In the genomic region with DNA sequence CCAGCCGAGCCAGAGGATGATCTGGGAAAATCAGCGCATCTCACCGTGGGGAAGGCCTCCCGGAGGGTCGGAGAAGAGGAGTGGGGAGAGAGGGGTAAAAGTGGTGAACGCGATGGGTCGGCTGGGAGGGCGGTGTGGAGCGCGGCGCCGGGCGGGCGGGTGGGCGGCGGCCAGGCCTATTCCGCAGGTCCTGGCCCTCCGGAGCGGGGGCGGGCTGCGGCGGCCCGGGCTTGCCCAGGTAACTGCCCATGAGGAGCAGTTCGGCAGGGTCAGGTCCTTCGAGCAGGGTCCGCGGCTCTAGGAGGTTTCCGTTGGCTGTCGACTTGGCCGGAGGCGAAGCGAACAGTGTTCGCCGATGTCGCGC, we compare ENCODE assay signal across 9 cellular contexts. TPM values are rescaled to one million over a fixed set of nuclear protein-coding genes. Genes with fewer than 3 reads are reported as not detected.
DNase-seq lines count a peak whose midpoint lies in the region; ATAC-seq, FAIRE-seq and TF ChIP-seq lines count a peak whose summit lies in the region.
"Not testable (repeated sequence)": the region's sequence is repeated elsewhere in the genome, so short reads cannot be mapped to it uniquely, and the experiment has no call there.
"Had no signal": no experiment of that assay in that cellular context is flagged by ENCODE, and none has a peak within 500 bp of the region (broad histone marks: within the 10 kb centered on the region; RNA-seq: fewer than 3 reads in every experiment).

No MANE protein-coding gene starts in this region.

- H3K36me3 Mint-ChIP-seq in CD4-positive, alpha-beta memory T cell = peaks cover 25 to 33% of the 10 kb centered on the region in 2 donors
- peaks cover 32% of the 10 kb centered on the region for H3K36me3 Mint-ChIP-seq in stimulated activated naive CD8-positive, alpha-beta T cell treated with anti-CD3 and anti-CD28 coated beads, Interleukin-15, Interleukin-2, amounts not matched to agents 100 ng/mL and 50 ng/mL, for 24 hours (ENCODE audit: low read depth)

- not testable (repeated sequence) for H3K9me2 ChIP-seq in SU-DHL-6 (replicated peaks; ENCODE audit: insufficient read depth, low read length)

- H3K4me3 Mint-ChIP-seq in CD4-positive, alpha-beta memory T cell = peak overlapping the region; percentile 84 to 93 (median 88)
- peak overlapping the region; percentile 85 for H3K4me3 Mint-ChIP-seq in stimulated activated naive CD8-positive, alpha-beta T cell treated with anti-CD3 and anti-CD28 coated beads, Interleukin-15, Interleukin-2, amounts not matched to agents 100 ng/mL and 50 ng/mL, for 24 hours

- not testable (repeated sequence) for H3K9me3 Mint-ChIP-seq in CD4-positive, alpha-beta memory T cell; stimulated activated naive CD8-positive, alpha-beta T cell treated with anti-CD3 and anti-CD28 coated beads, Interleukin-15, Interleukin-2, amounts not matched to agents 100 ng/mL and 50 ng/mL, for 24 hours

- peaks cover 12% of the 10 kb centered on the region for H3K4me1 ChIP-seq in CD4-positive, alpha-beta memory T cell (ENCODE audit: insufficient read depth, low read length)
- H3K4me1 ChIP-seq in GM12878 (ENCODE audit: control insufficient read depth, insufficient read depth, low read length); mucosa of rectum (ENCODE audit: control insufficient read depth in 2 of 2, insufficient read depth in 2 of 2, low read length in 2 of 2): not testable (repeated sequence)
- H3K4me1 ChIP-seq in gastroesophageal sphincter = peaks cover 0 to 15% (median 0%) of the 10 kb centered on the region in 3 donors

- in situ Hi-C loops in GM12878 (cut with MboI) = not testable (repeated sequence)

- CTCF ChIA-PET in CD4-positive, alpha-beta memory T cell (lab: Charles Lee; ENCODE audit: partially characterized antibody); GM12878 (lab: Yijun Ruan, JAX): not testable (repeated sequence)

- DNase-seq in CD4-positive, alpha-beta memory T cell = peak in 1 of 5 donors; percentile 12
- not testable (repeated sequence) for DNase-seq in GM12878 (ENCODE audit: low read depth, low spot score)

- not testable (repeated sequence) for TF ChIP-seq CTCF in SU-DHL-6 (IDR thresholded peaks at IDR 0.05; ENCODE audit: insufficient read depth, low read length, poor library complexity, severe bottlenecking); GM12878 (IDR thresholded peaks at IDR 0.05 in 2 of 3, conservative IDR thresholded peaks at IDR 0.05 in 1 of 3; ENCODE audit: control insufficient read depth in 2 of 3, extremely low read depth in 1 of 3, insufficient read depth in 1 of 3, low read depth in 3 of 3, low read length in 3 of 3); gastroesophageal sphincter (IDR thresholded peaks at IDR 0.05)

- not testable (repeated sequence) for H3K27me3 ChIP-seq in CD4-positive, alpha-beta memory T cell (ENCODE audit: insufficient read depth, low read length); SU-DHL-6 (ENCODE audit: low read length); GM12878 (replicated peaks in 1 of 2; ENCODE audit: control insufficient read depth in 2 of 2, insufficient read depth in 2 of 2, low read length in 1 of 2); gastroesophageal sphincter; mucosa of rectum (ENCODE audit: control insufficient read depth in 2 of 2, insufficient read depth in 2 of 2, low read length in 2 of 2)

- H3K4me3 ChIP-seq in CD4-positive, alpha-beta memory T cell (ENCODE audit: low read length in 2 of 2) = not testable (repeated sequence)
- H3K4me3 ChIP-seq in SU-DHL-6 (ENCODE audit: insufficient read depth, low read length, poor library complexity, severe bottlenecking) (peak overlapping the region; percentile 44), GM12878 (peak overlapping the region; percentile 41; the same call in 1 of the 2 replicates), gastroesophageal sphincter (peak overlapping the region; percentile 57 to 86), mucosa of rectum (ENCODE audit: low read length in 2 of 2) (peak overlapping the region; percentile 39 to 65)

- WGBS in GM12878 (ENCODE audit: insufficient coverage, insufficient replicate concordance, low lambda C conversion rate, missing lambda C conversion rate) = 0% methylated on average over 5 of the region's 37 CpGs
- WGBS in gastroesophageal sphincter (ENCODE audit: low coverage in 1 of 2), 2 donors = 0% methylated on average over 4 of the region's 37 CpGs; no CpG with 5 or more reads in 1 of the 2 donors

- peak overlapping the region; percentile 9 for H3K27ac ChIP-seq in CD4-positive, alpha-beta memory T cell (ENCODE audit: low read depth, low read length)
- H3K27ac ChIP-seq in SU-DHL-6 (ENCODE audit: low read depth, low read length); GM12878 (ENCODE audit: control insufficient read depth, insufficient read depth); mucosa of rectum (ENCODE audit: low read depth in 2 of 2, low read length in 2 of 2): not testable (repeated sequence)
- peak overlapping the region; percentile 80 to 88 (median 86) for H3K27ac ChIP-seq in gastroesophageal sphincter

- H4K20me1 ChIP-seq in SU-DHL-6 (ENCODE audit: low read depth, low read length); GM12878 (ENCODE audit: control insufficient read depth, insufficient read depth): not testable (repeated sequence)

- POLR2A ChIA-PET in CD4-positive, alpha-beta memory T cell (lab: Charles Lee; ENCODE audit: partially characterized antibody); GM12878 (lab: Charles Lee): not testable (repeated sequence)

- H3F3A ChIP-seq in SU-DHL-6 (ENCODE audit: insufficient read depth) = not testable (repeated sequence)

- H3K36me3 ChIP-seq in CD4-positive, alpha-beta memory T cell (ENCODE audit: insufficient read depth, low read length) = peaks cover 29% of the 10 kb centered on the region
- H3K36me3 ChIP-seq in SU-DHL-6 (ENCODE audit: low read length) (peaks cover 14% of the 10 kb centered on the region), gastroesophageal sphincter (peaks cover 7 to 38% of the 10 kb centered on the region in 2 donors), mucosa of rectum (ENCODE audit: control insufficient read depth in 2 of 2, insufficient read depth in 2 of 2, low read length in 2 of 2) (peaks cover 15 to 22% of the 10 kb centered on the region in 2 donors)
- not testable (repeated sequence) for H3K36me3 ChIP-seq in GM12878 (ENCODE audit: control insufficient read depth in 2 of 2, insufficient read depth in 2 of 2, low read length in 1 of 2)

- BruUV-seq in GM12878 (replicated peaks; lab: Mats Ljungman, UMichigan) = not testable (repeated sequence)

- H3K4me2 ChIP-seq in SU-DHL-6 (ENCODE audit: low read depth, low read length, poor library complexity, severe bottlenecking) = peak overlapping the region; percentile 44
- H3K4me2 ChIP-seq in GM12878 (ENCODE audit: control insufficient read depth, insufficient read depth) = not testable (repeated sequence)

- H3K9ac ChIP-seq in SU-DHL-6 (ENCODE audit: low read length) = peak overlapping the region; percentile 39
- not testable (repeated sequence) for H3K9ac ChIP-seq in GM12878 (ENCODE audit: control insufficient read depth, insufficient read depth, low read length); mucosa of rectum (ENCODE audit: low read depth in 1 of 2, low read length in 2 of 2)

- H3K27me3 Mint-ChIP-seq in CD4-positive, alpha-beta memory T cell; stimulated activated naive CD8-positive, alpha-beta T cell treated with anti-CD3 and anti-CD28 coated beads, Interleukin-15, Interleukin-2, amounts not matched to agents 100 ng/mL and 50 ng/mL, for 24 hours: not testable (repeated sequence)

- peak; percentile 43 for ATAC-seq in GM21529 (IDR thresholded peaks at IDR 0.05; ENCODE audit: unreplicated experiment)
- peak; percentile 35 for ATAC-seq in HG03196 (IDR thresholded peaks at IDR 0.05; ENCODE audit: unreplicated experiment)
- ATAC-seq in GM12878 = peak; percentile 70
- peak; percentile 67 for ATAC-seq in gastroesophageal sphincter

- not testable (repeated sequence) for TF ChIP-seq RAD21 in GM12878 (IDR thresholded peaks at IDR 0.05; ENCODE audit: insufficient read depth, low read depth, low read length)

- intact Hi-C loops in CD4-positive, alpha-beta memory T cell (cut with micrococcal nuclease); GM12878 (cut with micrococcal nuclease; ENCODE audit: unreplicated experiment): not testable (repeated sequence)

- not testable (repeated sequence) for FAIRE-seq in GM12878 (lab: Jason Lieb, UNC)

- H3K27ac Mint-ChIP-seq in CD4-positive, alpha-beta memory T cell = peak overlapping the region; percentile 79 to 96 (median 91)
- peak overlapping the region; percentile 89 for H3K27ac Mint-ChIP-seq in stimulated activated naive CD8-positive, alpha-beta T cell treated with anti-CD3 and anti-CD28 coated beads, Interleukin-15, Interleukin-2, amounts not matched to agents 100 ng/mL and 50 ng/mL, for 24 hours

- H2AFZ ChIP-seq in SU-DHL-6 (ENCODE audit: low read depth, low read length, severe bottlenecking); GM12878 (ENCODE audit: control insufficient read depth, low read depth, low read length): not testable (repeated sequence)

- RAD21 ChIA-PET in GM12878 (lab: Charles Lee; ENCODE audit: unreplicated experiment) = not testable (repeated sequence)

- not testable (repeated sequence) for TF ChIP-seq EP300 in GM12878 (IDR thresholded peaks at IDR 0.05; ENCODE audit: borderline replicate concordance in 1 of 2, control insufficient read depth in 1 of 2, low read depth in 2 of 2, low read length in 2 of 2); gastroesophageal sphincter (IDR thresholded peaks at IDR 0.05)

- H3K79me2 ChIP-seq in SU-DHL-6 (ENCODE audit: insufficient read depth, low read length); GM12878 (ENCODE audit: control insufficient read depth, insufficient read depth, low read length): not testable (repeated sequence)

- SMC1A ChIA-PET in GM12878 (lab: Charles Lee; ENCODE audit: uncharacterized antibody, unreplicated experiment) = not testable (repeated sequence)

- not testable (repeated sequence) for TF ChIP-seq POLR2A in GM12878 (IDR thresholded peaks at IDR 0.05; ENCODE audit: low read depth, low read length); gastroesophageal sphincter (IDR thresholded peaks at IDR 0.05)

- H3K4me1 Mint-ChIP-seq in CD4-positive, alpha-beta memory T cell = peaks cover 6 to 26% (median 17%) of the 10 kb centered on the region in 4 donors
- peaks cover 14% of the 10 kb centered on the region for H3K4me1 Mint-ChIP-seq in stimulated activated naive CD8-positive, alpha-beta T cell treated with anti-CD3 and anti-CD28 coated beads, Interleukin-15, Interleukin-2, amounts not matched to agents 100 ng/mL and 50 ng/mL, for 24 hours (ENCODE audit: low read depth)

- not testable (repeated sequence) for H3K9me3 ChIP-seq in CD4-positive, alpha-beta memory T cell (ENCODE audit: control insufficient read depth in 1 of 2, low read length in 2 of 2); SU-DHL-6 (ENCODE audit: insufficient read depth, low read length); GM12878 (replicated peaks; ENCODE audit: control insufficient read depth, insufficient read depth, low read length); gastroesophageal sphincter; mucosa of rectum (ENCODE audit: control insufficient read depth in 2 of 2, low read length in 2 of 2)

RNA-seq across cellular contexts. Expression of a gene that starts 44.0 kb away (rescaled TPM):
- 10 to 100 TPM; 82.3 to 85.3 TPM for total RNA-seq in CD4-positive, alpha-beta memory T cell
- polyA plus RNA-seq in CD4-positive, alpha-beta memory T cell = 10 to 100 TPM in 1 of 2 donors, 1 to 10 TPM in 1; 4.2 to 27.3 TPM
- total RNA-seq in GM12878 (2013; cell fraction: nucleolus; rRNA removed) = 140 and 162 TPM in 2 replicates
- 5.6 and 6.5 TPM in 2 replicates for total RNA-seq in GM12878 (2014; rRNA removed)
- total RNA-seq in GM12878 (2014; rRNA removed; fragmentation: Illumina TruSeq; extraction: Trizol) = 9.6 and 9.8 TPM in 2 replicates
- 55.1 and 62.8 TPM in 2 replicates for total RNA-seq in GM12878 (2021)
- 24.9 TPM for polyA plus RNA-seq in GM12878 (2011; ENCODE audit: low read depth)
- polyA plus RNA-seq in GM12878 (2011; rRNA removed) = 16.2 and 16.5 TPM in 2 replicates
- 15.2 and 36.6 TPM in 2 replicates for polyA plus RNA-seq in GM12878 (2011; cell fraction: cytosol; rRNA removed)
- 51.3 and 52.2 TPM in 2 replicates for polyA plus RNA-seq in GM12878 (2011; cell fraction: nucleus; rRNA removed)
- polyA plus RNA-seq in GM12878 (2012) = 40.8 and 42.5 TPM in 2 replicates
- 56.8 and 58.6 TPM in 2 replicates for polyA plus RNA-seq in GM12878 (2014; fragmentation: Illumina TruSeq; extraction: Trizol)
- 10 to 100 TPM in 1 of 2 experiments, 1 to 10 TPM in 1; 6.3 to 10.2 TPM for polyA plus RNA-seq in GM12878 (2014; fragmentation: Nextera tagmentation; extraction: Ambion mirVana)
- 17.9 and 23.1 TPM in 2 replicates for polyA plus RNA-seq in GM12878 (2014; rRNA removed)
- polyA plus RNA-seq in GM12878 (2016; fragmentation: Nextera tagmentation; extraction: Ambion mirVana) = 10 to 100 TPM; 39.1 to 54.7 TPM
- polyA minus RNA-seq in GM12878 (2011; rRNA and poly(A)+ RNA removed) = 35.6 and 40.5 TPM in 2 replicates
- 20.4 and 25.6 TPM in 2 replicates for polyA minus RNA-seq in GM12878 (2011; cell fraction: cytosol; rRNA and poly(A)+ RNA removed)
- polyA minus RNA-seq in GM12878 (2011; cell fraction: nucleus; rRNA and poly(A)+ RNA removed) = 21.0 and 27.9 TPM in 2 replicates
- total RNA-seq in gastroesophageal sphincter = 10 to 100 TPM in 3 of 4 donors, 1 to 10 TPM in 1; 9.0 to 26.8 (median 23.7) TPM

RNA-seq across cellular contexts. Expression of a gene that starts 46.7 kb away (rescaled TPM):
- 10 to 100 TPM; 26.2 to 30.5 TPM for total RNA-seq in CD4-positive, alpha-beta memory T cell
- polyA plus RNA-seq in CD4-positive, alpha-beta memory T cell = 1 to 10 TPM in 1 of 2 donors, under 1 TPM in 1; 0.15 to 1.5 TPM
- 12.8 and 13.6 TPM in 2 replicates for total RNA-seq in GM12878 (2013; cell fraction: nucleolus; rRNA removed)
- total RNA-seq in GM12878 (2014; rRNA removed) = 0.71 and 1.6 TPM in 2 replicates
- total RNA-seq in GM12878 (2014; rRNA removed; fragmentation: Illumina TruSeq; extraction: Trizol) = 0.32 and 0.76 TPM in 2 replicates
- 2.4 and 3.6 TPM in 2 replicates for total RNA-seq in GM12878 (2021)
- polyA plus RNA-seq in GM12878 (2011; ENCODE audit: low read depth) = 0.62 TPM
- 0.09 and 0.23 TPM in 2 replicates for polyA plus RNA-seq in GM12878 (2011; rRNA removed)
- 0.27 and 0.70 TPM in 2 replicates for polyA plus RNA-seq in GM12878 (2011; cell fraction: cytosol; rRNA removed)
- polyA plus RNA-seq in GM12878 (2011; cell fraction: nucleus; rRNA removed) = 4.0 and 6.6 TPM in 2 replicates
- 1.5 and 1.7 TPM in 2 replicates for polyA plus RNA-seq in GM12878 (2012)
- 0.19 TPM in 1 of 2 replicates, not detected in the other for polyA plus RNA-seq in GM12878 (2014; fragmentation: Illumina TruSeq; extraction: Trizol)
- polyA plus RNA-seq in GM12878 (2014; fragmentation: Nextera tagmentation; extraction: Ambion mirVana) = under 1 TPM in 1 of 2 experiments, not detected in 1; 0.16 TPM
- 1.4 and 1.8 TPM in 2 replicates for polyA plus RNA-seq in GM12878 (2014; rRNA removed)
- under 1 TPM; 0.21 to 0.86 TPM for polyA plus RNA-seq in GM12878 (2016; fragmentation: Nextera tagmentation; extraction: Ambion mirVana)
- polyA minus RNA-seq in GM12878 (2011; rRNA and poly(A)+ RNA removed) = 0.73 and 1.5 TPM in 2 replicates
- 2.4 TPM in 1 of 2 replicates, not detected in the other for polyA minus RNA-seq in GM12878 (2011; cell fraction: cytosol; rRNA and poly(A)+ RNA removed)
- 1.1 and 3.1 TPM in 2 replicates for polyA minus RNA-seq in GM12878 (2011; cell fraction: nucleus; rRNA and poly(A)+ RNA removed)
- total RNA-seq in gastroesophageal sphincter = 1 to 10 TPM in 2 of 4 donors, under 1 TPM in 1, not detected in 1; 0.94 to 5.4 (median 1.5) TPM

RNA-seq across cellular contexts. Expression of a gene that starts 50.0 kb away (rescaled TPM):
- total RNA-seq in CD4-positive, alpha-beta memory T cell = under 1 TPM in 1 of 2 experiments, not detected in 1; 0.29 TPM
- polyA plus RNA-seq in CD4-positive, alpha-beta memory T cell = under 1 TPM in 1 of 2 donors, not detected in 1; 0.56 TPM
- total RNA-seq in GM12878 (2013; cell fraction: nucleolus; rRNA removed) = 0.17 and 0.39 TPM in 2 replicates
- total RNA-seq in GM12878 (2014; rRNA removed) (0.05 TPM in 1 of 2 replicates, not detected in the other), GM12878 (2014; rRNA removed; fragmentation: Illumina TruSeq; extraction: Trizol) (not detected in 2 replicates), GM12878 (2021) (not detected in 2 replicates), gastroesophageal sphincter (not detected)
- 0.22 TPM for polyA plus RNA-seq in GM12878 (2011; ENCODE audit: low read depth)
- polyA plus RNA-seq in GM12878 (2011; rRNA removed) (not detected in 2 replicates), GM12878 (2014; fragmentation: Illumina TruSeq; extraction: Trizol) (not detected in 2 replicates), GM12878 (2014; fragmentation: Nextera tagmentation; extraction: Ambion mirVana) (under 1 TPM; 0.07 to 0.21 TPM), GM12878 (2014; rRNA removed) (not detected in 2 replicates), GM12878 (2016; fragmentation: Nextera tagmentation; extraction: Ambion mirVana) (1 to 10 TPM; 2.5 to 2.7 TPM)
- polyA plus RNA-seq in GM12878 (2011; cell fraction: cytosol; rRNA removed) = not detected in 2 replicates
- 0.07 TPM in 1 of 2 replicates, not detected in the other for polyA plus RNA-seq in GM12878 (2011; cell fraction: nucleus; rRNA removed)
- polyA plus RNA-seq in GM12878 (2012) = 0.53 and 0.64 TPM in 2 replicates
- polyA minus RNA-seq in GM12878 (2011; rRNA and poly(A)+ RNA removed) = not detected in 2 replicates
- polyA minus RNA-seq in GM12878 (2011; cell fraction: cytosol; rRNA and poly(A)+ RNA removed) = not detected in 2 replicates
- not detected in 2 replicates for polyA minus RNA-seq in GM12878 (2011; cell fraction: nucleus; rRNA and poly(A)+ RNA removed)
- total RNA-seq: T-helper 1 cell treated with Interleukin-12 subunit alpha and Interleukin-12 subunit beta and Interleukin-4 antibody, amounts not matched to agents 30 ng/mL and 1 ng/mL, for 36 hours had no signal
